Comparison of ENCODE assay signal across 15 cellular contexts in genomic region chr22:19086944-19087343, GRCh38. TPM values are rescaled to one million over a fixed set of nuclear protein-coding genes. Genes with fewer than 3 reads are reported as not detected.
A peak's percentile ranks its signal among the peaks of the same experiment; 100 is the strongest.
DNase-seq lines count a peak whose midpoint lies in the region; ATAC-seq, FAIRE-seq and TF ChIP-seq lines count a peak whose summit lies in the region.
"Had no signal": no experiment of that assay in that cellular context is flagged by ENCODE, and none has a peak within 500 bp of the region (broad histone marks: within the 10 kb centered on the region; RNA-seq: fewer than 3 reads in every experiment).

No MANE protein-coding gene starts in this region.

- no peaks in the 10 kb centered on the region for H3K9me3 Mint-ChIP-seq in astrocyte (ENCODE audit: unreplicated experiment)
- H3K9me3 Mint-ChIP-seq in glutamatergic neuron (ENCODE audit: unreplicated experiment), result peaks cover 2% of the 10 kb centered on the region
- no peaks in the 10 kb centered on the region for H3K9me3 Mint-ChIP-seq in stimulated activated effector memory CD8-positive, alpha-beta T cell treated with anti-CD3 and anti-CD28 coated beads, Interleukin-12 subunit alpha, Interleukin-12 subunit beta, amount 100 ng/mL, for 72 hours

- H3K79me2 ChIP-seq in astrocyte (ENCODE audit: insufficient read depth, low read length), result peaks cover 7% of the 10 kb centered on the region

- peaks cover 69% of the 10 kb centered on the region for H4K20me1 ChIP-seq in astrocyte (ENCODE audit: insufficient read depth, low read length)

- no peak for TF ChIP-seq CTCF in HL-60 (IDR thresholded peaks at IDR 0.05; ENCODE audit: insufficient read depth, low read length)
- TF ChIP-seq CTCF in astrocyte (IDR thresholded peaks at IDR 0.05; ENCODE audit: insufficient read depth, low read depth, low read length), result no peak
- no peak for TF ChIP-seq CTCF in glutamatergic neuron (IDR thresholded peaks at IDR 0.05; ENCODE audit: partially characterized antibody, unreplicated experiment)

- FAIRE-seq in astrocyte (lab: Jason Lieb, UNC), result no peak
- FAIRE-seq: pancreas had no signal

- peak overlapping the region; percentile 31 for H3K27ac Mint-ChIP-seq in astrocyte (ENCODE audit: unreplicated experiment)
- H3K27ac Mint-ChIP-seq in glutamatergic neuron (ENCODE audit: unreplicated experiment), result peak overlapping the region; percentile 9
- H3K27ac Mint-ChIP-seq in stimulated activated effector memory CD8-positive, alpha-beta T cell treated with anti-CD3 and anti-CD28 coated beads, Interleukin-12 subunit alpha, Interleukin-12 subunit beta, amount 100 ng/mL, for 72 hours, result peak overlapping the region; percentile 20

- H3K27me3 ChIP-seq in HL-60 (ENCODE audit: insufficient read depth, poor library complexity, severe bottlenecking), result no peaks in the 10 kb centered on the region
- no peaks in the 10 kb centered on the region for H3K27me3 ChIP-seq in astrocyte (ENCODE audit: insufficient read depth, low read length)
- H3K27me3 ChIP-seq: gastroesophageal sphincter, pancreas had no signal

- peak overlapping the region; percentile 24 for H3K4me2 ChIP-seq in astrocyte (ENCODE audit: low read length)

- no peak for DNase-seq in HL-60 (ENCODE audit: low read depth in 1 of 2, low spot score in 1 of 2)
- DNase-seq in astrocyte (ENCODE audit: low read depth), result peak; percentile 50
- DNase-seq in glutamatergic neuron, result no peak
- DNase-seq in stimulated activated effector memory CD8-positive, alpha-beta T cell treated with anti-CD3 and anti-CD28 coated beads, Interleukin-12 subunit alpha, Interleukin-12 subunit beta, amount 100 ng/mL, for 72 hours (ENCODE audit: low spot score in 2 of 2), result no peak
- DNase-seq in NAMALWA (ENCODE audit: low spot score), result no peak
- no peak for DNase-seq in posterior vena cava (ENCODE audit: low spot score)
- DNase-seq in NCI-H146 (lab: John Stamatoyannopoulos, UW), result no peak
- DNase-seq: activated T-cell treated with anti-CD3 and anti-CD28 coated beads, Interleukin-2, amount 50 U/mL, for 48 hours; DMS79; left ventricle myocardium inferior; stimulated activated CD4-positive, alpha-beta T cell treated with anti-CD3 and anti-CD28 coated beads, Interleukin-2, amount 100 ng/mL, for 48 hours had no signal

- no peak overlapping the region for H2AFZ ChIP-seq in astrocyte (ENCODE audit: low read depth, low read length)

- H3K4me1 Mint-ChIP-seq in astrocyte (ENCODE audit: low read depth, unreplicated experiment), result peaks cover 22% of the 10 kb centered on the region
- peaks cover 12% of the 10 kb centered on the region for H3K4me1 Mint-ChIP-seq in glutamatergic neuron (ENCODE audit: low read depth, unreplicated experiment)
- peaks cover 21% of the 10 kb centered on the region for H3K4me1 Mint-ChIP-seq in stimulated activated effector memory CD8-positive, alpha-beta T cell treated with anti-CD3 and anti-CD28 coated beads, Interleukin-12 subunit alpha, Interleukin-12 subunit beta, amount 100 ng/mL, for 72 hours

- peak overlapping the region; percentile 1 for H3K4me3 Mint-ChIP-seq in astrocyte (ENCODE audit: unreplicated experiment)
- H3K4me3 Mint-ChIP-seq in glutamatergic neuron (ENCODE audit: unreplicated experiment), result no peak overlapping the region
- H3K4me3 Mint-ChIP-seq in stimulated activated effector memory CD8-positive, alpha-beta T cell treated with anti-CD3 and anti-CD28 coated beads, Interleukin-12 subunit alpha, Interleukin-12 subunit beta, amount 100 ng/mL, for 72 hours, result no peak overlapping the region

- H3K27me3 Mint-ChIP-seq in astrocyte (ENCODE audit: low read depth, unreplicated experiment), result no peaks in the 10 kb centered on the region
- H3K27me3 Mint-ChIP-seq in glutamatergic neuron (ENCODE audit: unreplicated experiment), result peaks cover 8% of the 10 kb centered on the region

- H3K27ac ChIP-seq in HL-60 (replicated peaks) (peak overlapping the region; percentile 75), astrocyte (ENCODE audit: low read depth, low read length) (peak overlapping the region; percentile 8)
- H3K27ac ChIP-seq: gastroesophageal sphincter had no signal

- intact Hi-C loops in posterior vena cava (cut with DNase I), result no loop called here

- H3K9me3 ChIP-seq in astrocyte (ENCODE audit: insufficient read depth, low read depth, low read length), result no peaks in the 10 kb centered on the region
- H3K9me3 ChIP-seq: gastroesophageal sphincter, left ventricle myocardium inferior, pancreas had no signal

- H3K9ac ChIP-seq in astrocyte (ENCODE audit: low read length), result no peak overlapping the region

- peaks cover 13% of the 10 kb centered on the region for H3K36me3 Mint-ChIP-seq in astrocyte (ENCODE audit: low read depth, unreplicated experiment)
- H3K36me3 Mint-ChIP-seq in glutamatergic neuron (ENCODE audit: unreplicated experiment), result peaks cover 6% of the 10 kb centered on the region
- peaks cover 42% of the 10 kb centered on the region for H3K36me3 Mint-ChIP-seq in stimulated activated effector memory CD8-positive, alpha-beta T cell treated with anti-CD3 and anti-CD28 coated beads, Interleukin-12 subunit alpha, Interleukin-12 subunit beta, amount 100 ng/mL, for 72 hours

- ATAC-seq in stimulated activated effector memory CD8-positive, alpha-beta T cell treated with anti-CD3 and anti-CD28 coated beads, Interleukin-12 subunit alpha, Interleukin-12 subunit beta, amount 100 ng/mL, for 72 hours, result no peak
- ATAC-seq: gastroesophageal sphincter had no signal

- H3K4me3 ChIP-seq in HL-60 (replicated peaks; ENCODE audit: insufficient read depth, low read length) (no peak overlapping the region), astrocyte (ENCODE audit: insufficient read depth, low read depth, low read length) (no peak overlapping the region)
- H3K4me3 ChIP-seq: gastroesophageal sphincter, left ventricle myocardium inferior, pancreas had no signal

- H3K36me3 ChIP-seq in astrocyte (ENCODE audit: insufficient read depth, low read length), result no peaks in the 10 kb centered on the region

- H3K4me1 ChIP-seq in astrocyte (ENCODE audit: insufficient read depth, low read length), result peaks cover 15% of the 10 kb centered on the region

RNA-seq across cellular contexts. Expression of gene DGCR2, which starts 35.3 kb away (rescaled TPM):
- 48.4 and 49.4 TPM in 2 replicates for total RNA-seq in astrocyte
- 68.7 TPM for total RNA-seq in glutamatergic neuron (ENCODE audit: unreplicated experiment)
- 10 to 100 TPM; 28.3 to 35.2 TPM for total RNA-seq in posterior vena cava

RNA-seq across cellular contexts. Expression of gene TSSK2, which starts 44.2 kb away (rescaled TPM):
- total RNA-seq in astrocyte (not detected in 2 replicates), glutamatergic neuron (ENCODE audit: unreplicated experiment) (not detected), posterior vena cava (not detected)
- total RNA-seq: cardiac septum, left ventricle myocardium inferior, MCF 10A had no signal

RNA-seq across cellular contexts. Expression of gene ESS2, which starts 57.5 kb away (rescaled TPM):
- total RNA-seq in astrocyte, result 16.0 and 16.1 TPM in 2 replicates
- 20.4 TPM for total RNA-seq in glutamatergic neuron (ENCODE audit: unreplicated experiment)
- total RNA-seq in posterior vena cava, result 10 to 100 TPM; 10.2 to 11.5 TPM
